ENCODE assay signal across 1 cellular context in the genomic region with DNA sequence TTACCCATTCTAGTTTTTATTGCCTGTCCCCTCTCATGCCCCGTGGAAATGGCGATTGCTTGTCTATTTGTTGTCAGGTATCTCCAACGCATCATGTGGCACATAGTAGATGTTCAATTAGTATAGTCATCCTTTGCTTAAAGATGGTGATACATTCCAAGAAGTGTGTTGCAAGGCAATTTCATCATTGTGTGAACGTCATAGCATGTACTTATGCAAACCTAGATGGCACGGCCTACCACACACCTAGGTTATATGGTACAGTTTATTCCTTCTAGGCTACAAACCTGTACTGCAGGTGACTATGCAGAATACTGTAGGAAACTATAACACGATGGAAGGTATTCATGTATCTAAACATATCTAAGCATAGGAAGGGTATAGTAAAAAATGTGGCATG.
A peak's percentile ranks its signal among the peaks of the same experiment; 100 is the strongest.
TF ChIP-seq lines count a peak whose summit lies in the region.

No MANE protein-coding gene starts in this region.

TF ChIP-seq in K562, 482 proteins besides CTCF, POLR2A, EP300 and RAD21 (continued from another document):
- TF ChIP-seq CCNT2 (IDR thresholded peaks at IDR 0.05; ENCODE audit: borderline replicate concordance, extremely low read depth, insufficient read length, low read depth, low read length) (no peak), HMG20B (CRISPR knock-in tag; IDR thresholded peaks at IDR 0.05) (no peak), ZNF239 (CRISPR knock-in tag; IDR thresholded peaks at IDR 0.05) (no peak), CEBPG (CRISPR knock-in tag; IDR thresholded peaks at IDR 0.05) (no peak), CEBPG (tag; conservative IDR thresholded peaks at IDR 0.05 in 1 of 2, IDR thresholded peaks at IDR 0.05 in 1 of 2) (peak in 1 of 2 experiments; percentile 74; a peak in 2 of 4 replicates), TRIM24 (IDR thresholded peaks at IDR 0.05) (peak; percentile 29 to 58; a peak in 2 of 4 replicates)
TF ChIP-seq in K562: peak in this region for 3.
